Comparison of ENCODE assay signal across 1 cellular context in the genomic region with DNA sequence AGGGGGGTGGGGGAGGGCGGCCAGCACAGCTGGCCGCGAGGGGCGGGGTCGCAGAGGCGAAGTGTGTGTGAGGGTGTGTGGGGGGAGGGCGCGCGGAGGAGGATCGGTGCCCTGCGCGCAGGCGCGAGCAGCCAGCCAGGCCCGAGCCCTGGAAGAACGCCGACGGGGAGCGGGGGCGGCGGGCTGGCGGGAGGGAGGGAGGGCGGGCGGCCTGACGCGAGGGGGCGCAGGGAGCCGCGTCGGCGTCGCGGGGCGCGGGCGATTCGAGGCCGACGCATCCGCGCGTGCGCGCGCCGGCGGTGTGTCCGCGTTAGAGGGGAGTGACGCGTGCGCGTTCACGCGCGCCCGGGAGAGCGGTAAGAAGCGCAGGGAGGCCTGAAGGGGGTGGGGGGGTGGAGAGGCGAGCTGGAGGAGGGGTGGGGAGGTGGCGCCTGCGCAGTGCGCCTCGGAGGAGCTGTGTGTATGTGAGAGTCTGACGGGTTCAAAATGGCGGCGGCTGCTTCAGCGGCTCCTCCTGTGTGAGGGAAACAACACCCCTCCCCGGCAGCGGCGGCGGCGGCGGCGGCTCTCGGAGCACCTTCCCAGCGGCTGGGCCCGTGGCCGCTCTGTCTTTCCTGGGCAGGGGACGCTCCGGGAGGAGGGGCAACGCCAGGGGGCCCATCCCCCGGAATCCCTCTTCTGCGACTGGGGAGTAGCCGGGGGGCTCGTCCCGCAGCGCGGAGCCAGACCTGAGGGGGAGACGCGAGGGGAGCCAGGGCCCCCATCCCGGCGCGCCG.
A peak's percentile ranks its signal among the peaks of the same experiment; 100 is the strongest.
TF ChIP-seq lines count a peak whose summit lies in the region.

A gene (plus strand): TSS at position 463 of the 776 bp plus-strand sequence. CDS start 2,054 bp downstream, outside the sequence.

TF ChIP-seq in GM23338, 12 proteins besides CTCF, POLR2A, EP300 and RAD21:
- TF ChIP-seq POLR2AphosphoS5 (IDR thresholded peaks at IDR 0.05; ENCODE audit: low read depth) (peak; percentile 61; the same call in 1 of the 2 replicates), CREB1 (CRISPR knock-in tag; IDR thresholded peaks at IDR 0.05; ENCODE audit: low read depth) (peak; percentile 83), JUNB (IDR thresholded peaks at IDR 0.05; ENCODE audit: unreplicated experiment) (no peak), EZH2phosphoT487 (IDR thresholded peaks at IDR 0.05; ENCODE audit: unreplicated experiment) (no peak), ZNF331 (CRISPR knock-in tag; IDR thresholded peaks at IDR 0.05; ENCODE audit: low read depth) (no peak), STAT1 (IDR thresholded peaks at IDR 0.05; ENCODE audit: unreplicated experiment) (no peak), ZNF114 (CRISPR knock-in tag; IDR thresholded peaks at IDR 0.05) (no peak), NANOG (IDR thresholded peaks at IDR 0.05; ENCODE audit: borderline replicate concordance) (no peak)
- TF ChIP-seq, protein P1, sequence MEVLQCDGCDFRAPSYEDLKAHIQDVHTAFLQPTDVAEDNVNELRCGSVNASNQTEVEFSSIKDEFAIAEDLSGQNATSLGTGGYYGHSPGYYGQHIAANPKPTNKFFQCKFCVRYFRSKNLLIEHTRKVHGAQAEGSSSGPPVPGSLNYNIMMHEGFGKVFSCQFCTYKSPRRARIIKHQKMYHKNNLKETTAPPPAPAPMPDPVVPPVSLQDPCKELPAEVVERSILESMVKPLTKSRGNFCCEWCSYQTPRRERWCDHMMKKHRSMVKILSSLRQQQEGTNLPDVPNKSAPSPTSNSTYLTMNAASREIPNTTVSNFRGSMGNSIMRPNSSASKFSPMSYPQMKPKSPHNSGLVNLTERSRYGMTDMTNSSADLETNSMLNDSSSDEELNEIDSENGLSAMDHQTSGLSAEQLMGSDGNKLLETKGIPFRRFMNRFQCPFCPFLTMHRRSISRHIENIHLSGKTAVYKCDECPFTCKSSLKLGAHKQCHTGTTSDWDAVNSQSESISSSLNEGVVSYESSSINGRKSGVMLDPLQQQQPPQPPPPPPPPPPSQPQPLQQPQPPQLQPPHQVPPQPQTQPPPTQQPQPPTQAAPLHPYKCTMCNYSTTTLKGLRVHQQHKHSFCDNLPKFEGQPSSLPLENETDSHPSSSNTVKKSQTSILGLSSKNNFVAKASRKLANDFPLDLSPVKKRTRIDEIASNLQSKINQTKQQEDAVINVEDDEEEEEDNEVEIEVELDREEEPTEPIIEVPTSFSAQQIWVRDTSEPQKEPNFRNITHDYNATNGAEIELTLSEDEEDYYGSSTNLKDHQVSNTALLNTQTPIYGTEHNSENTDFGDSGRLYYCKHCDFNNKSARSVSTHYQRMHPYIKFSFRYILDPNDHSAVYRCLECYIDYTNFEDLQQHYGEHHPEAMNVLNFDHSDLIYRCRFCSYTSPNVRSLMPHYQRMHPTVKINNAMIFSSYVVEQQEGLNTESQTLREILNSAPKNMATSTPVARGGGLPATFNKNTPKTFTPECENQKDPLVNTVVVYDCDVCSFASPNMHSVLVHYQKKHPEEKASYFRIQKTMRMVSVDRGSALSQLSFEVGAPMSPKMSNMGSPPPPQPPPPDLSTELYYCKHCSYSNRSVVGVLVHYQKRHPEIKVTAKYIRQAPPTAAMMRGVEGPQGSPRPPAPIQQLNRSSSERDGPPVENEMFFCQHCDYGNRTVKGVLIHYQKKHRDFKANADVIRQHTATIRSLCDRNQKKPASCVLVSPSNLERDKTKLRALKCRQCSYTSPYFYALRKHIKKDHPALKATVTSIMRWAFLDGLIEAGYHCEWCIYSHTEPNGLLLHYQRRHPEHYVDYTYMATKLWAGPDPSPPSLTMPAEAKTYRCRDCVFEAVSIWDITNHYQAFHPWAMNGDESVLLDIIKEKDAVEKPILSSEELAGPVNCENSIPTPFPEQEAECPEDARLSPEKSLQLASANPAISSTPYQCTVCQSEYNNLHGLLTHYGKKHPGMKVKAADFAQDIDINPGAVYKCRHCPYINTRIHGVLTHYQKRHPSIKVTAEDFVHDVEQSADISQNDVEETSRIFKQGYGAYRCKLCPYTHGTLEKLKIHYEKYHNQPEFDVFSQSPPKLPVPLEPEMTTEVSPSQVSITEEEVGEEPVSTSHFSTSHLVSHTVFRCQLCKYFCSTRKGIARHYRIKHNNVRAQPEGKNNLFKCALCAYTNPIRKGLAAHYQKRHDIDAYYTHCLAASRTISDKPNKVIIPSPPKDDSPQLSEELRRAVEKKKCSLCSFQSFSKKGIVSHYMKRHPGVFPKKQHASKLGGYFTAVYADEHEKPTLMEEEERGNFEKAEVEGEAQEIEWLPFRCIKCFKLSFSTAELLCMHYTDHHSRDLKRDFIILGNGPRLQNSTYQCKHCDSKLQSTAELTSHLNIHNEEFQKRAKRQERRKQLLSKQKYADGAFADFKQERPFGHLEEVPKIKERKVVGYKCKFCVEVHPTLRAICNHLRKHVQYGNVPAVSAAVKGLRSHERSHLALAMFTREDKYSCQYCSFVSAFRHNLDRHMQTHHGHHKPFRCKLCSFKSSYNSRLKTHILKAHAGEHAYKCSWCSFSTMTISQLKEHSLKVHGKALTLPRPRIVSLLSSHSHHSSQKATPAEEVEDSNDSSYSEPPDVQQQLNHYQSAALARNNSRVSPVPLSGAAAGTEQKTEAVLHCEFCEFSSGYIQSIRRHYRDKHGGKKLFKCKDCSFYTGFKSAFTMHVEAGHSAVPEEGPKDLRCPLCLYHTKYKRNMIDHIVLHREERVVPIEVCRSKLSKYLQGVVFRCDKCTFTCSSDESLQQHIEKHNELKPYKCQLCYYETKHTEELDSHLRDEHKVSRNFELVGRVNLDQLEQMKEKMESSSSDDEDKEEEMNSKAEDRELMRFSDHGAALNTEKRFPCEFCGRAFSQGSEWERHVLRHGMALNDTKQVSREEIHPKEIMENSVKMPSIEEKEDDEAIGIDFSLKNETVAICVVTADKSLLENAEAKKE (CRISPR knock-in tag; IDR thresholded peaks at IDR 0.05), result no peak
- TF ChIP-seq, protein P2, sequence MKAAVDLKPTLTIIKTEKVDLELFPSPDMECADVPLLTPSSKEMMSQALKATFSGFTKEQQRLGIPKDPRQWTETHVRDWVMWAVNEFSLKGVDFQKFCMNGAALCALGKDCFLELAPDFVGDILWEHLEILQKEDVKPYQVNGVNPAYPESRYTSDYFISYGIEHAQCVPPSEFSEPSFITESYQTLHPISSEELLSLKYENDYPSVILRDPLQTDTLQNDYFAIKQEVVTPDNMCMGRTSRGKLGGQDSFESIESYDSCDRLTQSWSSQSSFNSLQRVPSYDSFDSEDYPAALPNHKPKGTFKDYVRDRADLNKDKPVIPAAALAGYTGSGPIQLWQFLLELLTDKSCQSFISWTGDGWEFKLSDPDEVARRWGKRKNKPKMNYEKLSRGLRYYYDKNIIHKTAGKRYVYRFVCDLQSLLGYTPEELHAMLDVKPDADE (IDR thresholded peaks at IDR 0.05), result no peak
